Comparison of ENCODE assay signal across 17 cellular contexts in the genomic region with DNA sequence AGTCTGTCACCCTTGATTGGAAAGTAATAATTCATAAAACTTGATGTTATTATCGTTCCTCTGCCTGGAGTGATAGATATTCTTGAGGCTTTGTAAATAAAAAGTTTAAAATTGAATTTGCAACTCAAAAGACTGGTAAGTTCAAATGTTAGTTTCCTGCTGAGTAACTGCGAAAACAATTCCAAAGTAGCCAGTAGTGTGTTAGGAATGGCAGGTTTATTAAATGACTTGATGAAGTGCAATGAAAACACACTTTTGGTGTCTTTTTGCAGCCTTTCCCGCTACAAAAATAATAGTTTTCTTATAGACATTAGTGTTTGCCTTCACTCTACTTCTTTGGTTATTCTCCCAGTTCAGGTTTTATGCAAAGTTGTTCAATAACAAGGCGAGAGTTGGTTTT.
"Had no signal": no experiment of that assay in that cellular context is flagged by ENCODE, and none has a peak within 500 bp of the region (broad histone marks: within the 10 kb centered on the region; RNA-seq: fewer than 3 reads in every experiment).

No MANE protein-coding gene starts in this region.

- ATAC-seq: activated naive CD8-positive, alpha-beta T cell treated with anti-CD3 and anti-CD28 coated beads, Interleukin-2, amount 50 U/mL, for 24 hours; activated T-cell treated with anti-CD3 and anti-CD28 coated beads, Interleukin-2, amount 50 U/mL, for 4 hours; T-cell had no signal

- H3K9me3 Mint-ChIP-seq: activated naive CD4-positive, alpha-beta T cell treated with anti-CD3 and anti-CD28 coated beads, Interleukin-2, amount 10 ng/mL, durations not matched to agents 7 days and 5 days; activated naive CD8-positive, alpha-beta T cell treated with anti-CD3 and anti-CD28 coated beads, Interleukin-2, amount 50 U/mL, for 24 hours; stimulated activated naive CD8-positive, alpha-beta T cell treated with anti-CD3 and anti-CD28 coated beads, Interleukin-15, Interleukin-2, amounts not matched to agents 100 ng/mL and 50 ng/mL, for 24 hours had no signal

- H3K4me1 Mint-ChIP-seq: activated CD4-positive, alpha-beta T cell treated with anti-CD3 and anti-CD28 coated beads, Interleukin-2, amount 10 ng/mL, durations not matched to agents 7 days and 5 days; activated naive CD4-positive, alpha-beta T cell treated with anti-CD3 and anti-CD28 coated beads, Interleukin-2, amount 10 ng/mL, durations not matched to agents 7 days and 5 days; activated naive CD8-positive, alpha-beta T cell treated with anti-CD3 and anti-CD28 coated beads, Interleukin-2, amount 50 U/mL, for 24 hours; T-cell had no signal

- H3K36me3 ChIP-seq: left ventricle myocardium inferior, neural progenitor cell, sigmoid colon, transverse colon, uterus had no signal

- H3K4me1 ChIP-seq: sigmoid colon, transverse colon, uterus had no signal

- H3K4me3 ChIP-seq: left ventricle myocardium inferior, neural progenitor cell, sigmoid colon, transverse colon, uterus had no signal

- H3K36me3 Mint-ChIP-seq: activated naive CD4-positive, alpha-beta T cell treated with anti-CD3 and anti-CD28 coated beads, Interleukin-2, amount 10 ng/mL, durations not matched to agents 7 days and 5 days; neural progenitor cell had no signal

- H3K9ac ChIP-seq: neural progenitor cell had no signal

- DNase-seq: activated CD4-positive, alpha-beta T cell treated with anti-CD3 and anti-CD28 coated beads, Interleukin-2, amount 10 ng/mL, durations not matched to agents 7 days and 5 days; activated CD8-positive, alpha-beta memory T cell treated with anti-CD3 and anti-CD28 coated beads, Interleukin-2, amount 50 U/mL, for 4 hours; activated effector memory CD4-positive, alpha-beta T cell treated with Interleukin-2 at 50 U/mL for 16 hours; activated naive CD4-positive, alpha-beta T cell treated with anti-CD3 and anti-CD28 coated beads, Interleukin-2, amount 10 ng/mL, durations not matched to agents 7 days and 5 days; activated naive CD8-positive, alpha-beta T cell treated with anti-CD3 and anti-CD28 coated beads, Interleukin-2, amount 50 U/mL, for 24 hours; activated T-cell treated with anti-CD3 and anti-CD28 coated beads, Interleukin-2, amount 50 U/mL, for 4 hours; kidney; left ventricle myocardium inferior; naive B cell; sigmoid colon; stimulated activated CD4-positive, alpha-beta T cell treated with anti-CD3 and anti-CD28 coated beads, Interleukin-12 subunit alpha, Interleukin-12 subunit beta, amount 100 ng/mL, for 4 hours; T-cell; transverse colon; uterus had no signal

- H3K27ac ChIP-seq: epithelial cell of prostate, left ventricle myocardium inferior, neural progenitor cell, sigmoid colon, transverse colon, uterus had no signal

- H3K27me3 Mint-ChIP-seq: naive B cell had no signal

- H3K4me3 Mint-ChIP-seq: activated CD4-positive, alpha-beta T cell treated with anti-CD3 and anti-CD28 coated beads, Interleukin-2, amount 10 ng/mL, durations not matched to agents 7 days and 5 days; activated naive CD4-positive, alpha-beta T cell treated with anti-CD3 and anti-CD28 coated beads, Interleukin-2, amount 10 ng/mL, durations not matched to agents 7 days and 5 days; activated naive CD8-positive, alpha-beta T cell treated with anti-CD3 and anti-CD28 coated beads, Interleukin-2, amount 50 U/mL, for 24 hours; activated T-cell treated with anti-CD3 and anti-CD28 coated beads, Interleukin-2, amount 50 U/mL, for 4 hours; naive B cell; stimulated activated naive CD8-positive, alpha-beta T cell treated with anti-CD3 and anti-CD28 coated beads, Interleukin-15, Interleukin-2, amounts not matched to agents 100 ng/mL and 50 ng/mL, for 24 hours; T-cell had no signal

- H3K27ac Mint-ChIP-seq: activated CD4-positive, alpha-beta T cell treated with anti-CD3 and anti-CD28 coated beads, Interleukin-2, amount 10 ng/mL, durations not matched to agents 7 days and 5 days; activated naive CD4-positive, alpha-beta T cell treated with anti-CD3 and anti-CD28 coated beads, Interleukin-2, amount 10 ng/mL, durations not matched to agents 7 days and 5 days; activated naive CD8-positive, alpha-beta T cell treated with anti-CD3 and anti-CD28 coated beads, Interleukin-2, amount 50 U/mL, for 24 hours; stimulated activated naive CD8-positive, alpha-beta T cell treated with anti-CD3 and anti-CD28 coated beads, Interleukin-15, Interleukin-2, amounts not matched to agents 100 ng/mL and 50 ng/mL, for 24 hours; T-cell had no signal

- H3K27me3 ChIP-seq: neural progenitor cell, sigmoid colon, transverse colon, uterus had no signal

- H3K9me3 ChIP-seq: sigmoid colon, transverse colon, uterus had no signal
